ENCODE assay signal across 7 cellular contexts in genomic region chr11:77065878-77066228, GRCh38. TPM values are rescaled to one million over a fixed set of nuclear protein-coding genes. Genes with fewer than 3 reads are reported as not detected.
DNase-seq lines count a peak whose midpoint lies in the region; ATAC-seq and TF ChIP-seq lines count a peak whose summit lies in the region.

No MANE protein-coding gene starts in this region.

- peak overlapping the region; percentile 97 for H3K4me2 ChIP-seq in PC-9

- H3K27ac ChIP-seq in PC-9 (no peak overlapping the region), epithelial cell of prostate (peak overlapping the region; percentile 52)

- no peaks in the 10 kb centered on the region for H3K79me2 ChIP-seq in PC-9 (ENCODE audit: low read depth)

- no peaks in the 10 kb centered on the region; the same call in 1 of the 2 replicates for H3F3A ChIP-seq in PC-9 (ENCODE audit: insufficient read depth, low read depth)

- H3K27me3 ChIP-seq in PC-9 (ENCODE audit: insufficient read depth, low read depth) (no peaks in the 10 kb centered on the region), mucosa of stomach (ENCODE audit: control insufficient read depth, insufficient read depth, low read length) (no peaks in the 10 kb centered on the region)

- H3K9me3 ChIP-seq in PC-9 (ENCODE audit: insufficient read depth, low read depth) = 0 out of 2 replicates have a peak, but pooled peaks cover under 1% of the 10 kb centered on the region
- no peaks in the 10 kb centered on the region for H3K9me3 ChIP-seq in mucosa of stomach (ENCODE audit: control insufficient read depth, low read length)

- peak overlapping the region; percentile 98; the same call in 1 of the 2 replicates for H2AFZ ChIP-seq in PC-9

- no peaks in the 10 kb centered on the region for H3K9me2 ChIP-seq in PC-9 (ENCODE audit: insufficient read depth)

- no peak for TF ChIP-seq CTCF in PC-9 (conservative IDR thresholded peaks at IDR 0.05)

- intact Hi-C loops in PC-9 (cut with micrococcal nuclease; ENCODE audit: unreplicated experiment) = loop anchor here (1.0 to 5.0 kb wide), 2 partner anchors 22 to 551 kb away; no protein-coding TSS in a partner anchor

- peak overlapping the region; percentile 71; the same call in 1 of the 2 replicates for H3K4me3 ChIP-seq in PC-9
- peak overlapping the region; percentile 58 for H3K4me3 ChIP-seq in mucosa of stomach (ENCODE audit: low read length)

- POLR2A ChIA-PET in PC-9 (lab: Charles Lee; ENCODE audit: unreplicated experiment) = no interaction called here

- H3K4me1 ChIP-seq in PC-9 (replicated peaks; ENCODE audit: insufficient read depth) (peaks cover 7% of the 10 kb centered on the region), mucosa of stomach (ENCODE audit: control insufficient read depth, insufficient read depth, low read length) (peaks cover 60% of the 10 kb centered on the region)

- peak overlapping the region; percentile 79 for H3K9ac ChIP-seq in mucosa of stomach (ENCODE audit: low read length)

- no peaks in the 10 kb centered on the region for H3K36me3 ChIP-seq in PC-9 (ENCODE audit: low read depth)
- H3K36me3 ChIP-seq in mucosa of stomach (ENCODE audit: control insufficient read depth, insufficient read depth, low read length) = no peaks in the 10 kb centered on the region

- no TSS peak for BruUV-seq in PC-9 (replicated peaks; lab: Mats Ljungman, UMichigan)

- no peaks in the 10 kb centered on the region for H4K20me1 ChIP-seq in PC-9 (ENCODE audit: insufficient read depth)

- CTCF ChIA-PET in PC-9 (lab: Charles Lee) = interaction anchor here (0.6 to 1.0 kb wide), 2 partner anchors 25 to 34 kb away, joined by 3 to 8 read pairs; no protein-coding TSS in a partner anchor

- peak; percentile 10 for ATAC-seq in GM21529 (IDR thresholded peaks at IDR 0.05; ENCODE audit: unreplicated experiment)

- no peak for DNase-seq in PC-9
- DNase-seq in epithelial cell of prostate (ENCODE audit: low read depth, low spot score) = no peak
- no peak for DNase-seq in MV-4-11 (lab: John Stamatoyannopoulos, UW)
- no peak for DNase-seq in NCI-H69 (lab: John Stamatoyannopoulos, UW)
- DNase-seq in activated CD4-positive, CD25-positive, alpha-beta regulatory T cell treated with anti-CD3 and anti-CD28 coated beads, Interleukin-2, amount 50 U/mL, for 72 hours = no peak

RNA-seq across cellular contexts. Expression of gene CAPN5, which starts 0.9 kb away (rescaled TPM):
- total RNA-seq in PC-9 (2021) = 9.9 and 10.5 TPM in 2 replicates

RNA-seq across cellular contexts. Expression of gene B3GNT6, which starts 31.7 kb away (rescaled TPM):
- total RNA-seq in PC-9 (2021) = not detected in 2 replicates

RNA-seq across cellular contexts. Expression of gene OMP, which starts 36.8 kb away (rescaled TPM):
- 1.4 TPM in 1 of 2 replicates, not detected in the other for total RNA-seq in PC-9 (2021)
